ENCODE assay signal across 8 cellular contexts in genomic region chr2:141911485-141912066, GRCh38.
DNase-seq lines count a peak whose midpoint lies in the region; ATAC-seq and TF ChIP-seq lines count a peak whose summit lies in the region.

No MANE protein-coding gene starts in this region.

- no peak overlapping the region for H3K4me3 Mint-ChIP-seq in activated T-cell treated with anti-CD3 and anti-CD28 coated beads, Interleukin-2, amount 50 U/mL, for 4 hours

- H3K9me3 ChIP-seq in iPS DF 6.9 (ENCODE audit: control insufficient read depth, insufficient read depth, low read length) = no peaks in the 10 kb centered on the region
- no peaks in the 10 kb centered on the region for H3K9me3 ChIP-seq in prostate gland

- peaks cover 12% of the 10 kb centered on the region for H3K9me3 Mint-ChIP-seq in activated T-cell treated with anti-CD3 and anti-CD28 coated beads, Interleukin-2, amount 50 U/mL, for 4 hours

- CTCF ChIA-PET in RWPE1 (lab: Yijun Ruan, JAX) = interaction anchor here (0.6 to 1.5 kb wide), 4 partner anchors 12 to 1082 kb away, joined by 3 read pairs; no protein-coding TSS in a partner anchor

- peak; percentile 11; the same call in 1 of the 2 replicates for TF ChIP-seq CTCF in RWPE1 (conservative IDR thresholded peaks at IDR 0.05; ENCODE audit: low read depth)
- no peak for TF ChIP-seq CTCF in prostate gland (IDR thresholded peaks at IDR 0.05)

- WGBS in iPS DF 6.9 (ENCODE audit: insufficient coverage, insufficient read length) = no CpG with 5 or more reads among the region's 2 CpGs
- WGBS in prostate gland = 63% methylated on average over 2 of the region's 2 CpGs

- H3K27ac ChIP-seq in RWPE1 = no peak overlapping the region
- no peak overlapping the region for H3K27ac ChIP-seq in iPS DF 6.9 (ENCODE audit: low read length)
- H3K27ac ChIP-seq in prostate gland = no peak overlapping the region

- ATAC-seq in GM19025 (IDR thresholded peaks at IDR 0.05; ENCODE audit: low read depth, unreplicated experiment) (peak; percentile 71), HG03159 (IDR thresholded peaks at IDR 0.05; ENCODE audit: unreplicated experiment) (peak; percentile 89)
- ATAC-seq in activated T-cell treated with anti-CD3 and anti-CD28 coated beads, Interleukin-2, amount 50 U/mL, for 4 hours = no peak

- no peaks in the 10 kb centered on the region for H3K36me3 Mint-ChIP-seq in activated T-cell treated with anti-CD3 and anti-CD28 coated beads, Interleukin-2, amount 50 U/mL, for 4 hours (ENCODE audit: insufficient read depth)

- H3K27me3 ChIP-seq in iPS DF 6.9 (ENCODE audit: control insufficient read depth, insufficient read depth, low read length) (no peaks in the 10 kb centered on the region), prostate gland (replicated peaks; ENCODE audit: insufficient read depth) (no peaks in the 10 kb centered on the region)

- peaks cover 1% of the 10 kb centered on the region; the same call in 1 of the 2 replicates for H3K4me1 ChIP-seq in iPS DF 6.9 (ENCODE audit: control insufficient read depth, insufficient read depth, low read length)
- no peaks in the 10 kb centered on the region for H3K4me1 ChIP-seq in prostate gland (replicated peaks)

- H3K36me3 ChIP-seq in iPS DF 6.9 (ENCODE audit: control insufficient read depth, insufficient read depth, low read length) (no peaks in the 10 kb centered on the region), prostate gland (no peaks in the 10 kb centered on the region)

- intact Hi-C loops in prostate gland (cut with DNase I) = no loop called here

- H3K4me3 ChIP-seq in iPS DF 6.9 (ENCODE audit: low read length) (no peak overlapping the region), prostate gland (no peak overlapping the region)

- POLR2A ChIA-PET in RWPE1 (lab: Yijun Ruan, JAX; ENCODE audit: low non-redundant PET) = no interaction called here

- no peaks in the 10 kb centered on the region for H3K27me3 Mint-ChIP-seq in activated T-cell treated with anti-CD3 and anti-CD28 coated beads, Interleukin-2, amount 50 U/mL, for 4 hours (ENCODE audit: low read depth)

- TF ChIP-seq POLR2A in prostate gland (IDR thresholded peaks at IDR 0.05) = no peak

- DNase-seq in D341Med (ENCODE audit: low spot score) (peak; percentile 26), RWPE1 (ENCODE audit: low spot score) (no peak), iPS DF 6.9 (ENCODE audit: low read depth, low spot score) (peak; percentile 63), prostate gland (ENCODE audit: low spot score) (no peak), epidermal melanocyte (ENCODE audit: insufficient read length, low spot score) (no peak)
- no peak for DNase-seq in activated T-cell treated with anti-CD3 and anti-CD28 coated beads, Interleukin-2, amount 50 U/mL, for 4 hours

- H3K4me1 Mint-ChIP-seq in activated T-cell treated with anti-CD3 and anti-CD28 coated beads, Interleukin-2, amount 50 U/mL, for 4 hours (ENCODE audit: low read depth) = no peaks in the 10 kb centered on the region

Comparison
In these comparisons a context has a peak if more than half of its experiments do, and no peak if none do; other contexts are left out.
1. DNase-seq: peak in D341Med (single experiment) and iPS DF 6.9 (single experiment); none in RWPE1 (single experiment), prostate gland (single experiment), epidermal melanocyte (single experiment) and activated T-cell treated with anti-CD3 and anti-CD28 coated beads, Interleukin-2, amount 50 U/mL, for 4 hours (single experiment).
2. ATAC-seq: peak in GM19025 (single experiment) and HG03159 (single experiment); none in activated T-cell treated with anti-CD3 and anti-CD28 coated beads, Interleukin-2, amount 50 U/mL, for 4 hours (0 of 2).